ENCODE assay signal across 24 cellular contexts in the genomic region with DNA sequence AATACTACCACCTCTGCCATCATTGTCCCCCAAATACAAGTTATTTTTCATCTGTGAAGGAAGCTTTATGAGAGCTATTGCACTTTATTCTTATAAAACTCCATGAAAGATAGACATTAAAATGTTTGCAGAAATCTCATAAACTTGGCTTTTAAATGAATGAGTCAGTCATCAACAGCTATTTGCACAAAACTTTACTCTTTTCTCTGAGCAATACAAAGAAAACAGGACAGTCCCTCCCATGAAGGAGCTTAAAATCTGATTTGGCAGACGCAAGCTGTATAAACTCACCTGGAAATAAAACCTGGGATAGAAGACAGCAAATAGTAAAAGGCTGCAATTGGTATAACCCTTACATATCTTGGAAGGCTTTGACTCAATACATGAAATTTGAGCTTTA. TPM values are rescaled to one million over a fixed set of nuclear protein-coding genes. Genes with fewer than 3 reads are reported as not detected.
DNase-seq lines count a peak whose midpoint lies in the region; ATAC-seq, FAIRE-seq and TF ChIP-seq lines count a peak whose summit lies in the region.
"Had no signal": no experiment of that assay in that cellular context is flagged by ENCODE, and none has a peak within 500 bp of the region (broad histone marks: within the 10 kb centered on the region; RNA-seq: fewer than 3 reads in every experiment).

No MANE protein-coding gene starts in this region.

- H3K9me3 ChIP-seq in astrocyte (ENCODE audit: insufficient read depth, low read depth, low read length), result no peaks in the 10 kb centered on the region

- intact Hi-C loops in left colon (cut with DNase I, micrococcal nuclease), result loop anchor here in 1 of 2 donors (10.0 kb wide), 1 partner anchor 297 kb away; no protein-coding TSS in a partner anchor

- peaks cover 4% of the 10 kb centered on the region for H3K4me1 Mint-ChIP-seq in astrocyte (ENCODE audit: low read depth, unreplicated experiment)

- no peak overlapping the region for H3K27ac Mint-ChIP-seq in astrocyte (ENCODE audit: unreplicated experiment)
- H3K27ac Mint-ChIP-seq: HFFc6 had no signal

- ATAC-seq in left colon (peak; percentile 46), HG03045 (IDR thresholded peaks at IDR 0.05; ENCODE audit: unreplicated experiment) (no peak)

- no peak for TF ChIP-seq CTCF in astrocyte (IDR thresholded peaks at IDR 0.05; ENCODE audit: insufficient read depth, low read depth, low read length)

- no peak overlapping the region for H3K9ac ChIP-seq in astrocyte (ENCODE audit: low read length)
- H3K9ac ChIP-seq: KMS-11 had no signal

- H3K27me3 ChIP-seq in ACC112 (ENCODE audit: insufficient read depth, low read length) (no peaks in the 10 kb centered on the region), astrocyte (ENCODE audit: insufficient read depth, low read length) (no peaks in the 10 kb centered on the region)

- H3K4me3 ChIP-seq in ACC112 (ENCODE audit: low read depth, low read length) (no peak overlapping the region), astrocyte (ENCODE audit: insufficient read depth, low read depth, low read length) (no peak overlapping the region)

- DNase-seq in LHCN-M2 (ENCODE audit: low read depth) (peak; percentile 24), astrocyte (ENCODE audit: low read depth) (no peak), left colon (no peak), NCI-H345 (lab: John Stamatoyannopoulos, UW) (no peak), DMS153 treated with DMSO at 0.1 percent for 48 hours (lab: John Stamatoyannopoulos, UW; ENCODE audit: unreplicated experiment) (no peak)
- DNase-seq in stimulated activated CD4-positive, alpha-beta T cell treated with anti-CD3 and anti-CD28 coated beads, Interleukin-4, amount 100 ng/mL, for 4 hours, result no peak
- DNase-seq: H7; HFFc6; MM.1S; NCI-H1048; NCI-H1417 treated with DMSO at 0.1 percent for 48 hours; NCI-H187; NCI-H2227 treated with DMSO at 0.1 percent for 48 hours; NCI-H510A treated with DMSO at 0.1 percent for 48 hours; NCI-H748 treated with DMSO at 0.1 percent for 48 hours; NK-92 treated with Interleukin-12 subunit alpha and Interleukin-12 subunit beta, amount 100 ng/mL, for 24 hours; RPMI8226; SHP77 had no signal

- H4K20me1 ChIP-seq in astrocyte (ENCODE audit: insufficient read depth, low read length), result no peaks in the 10 kb centered on the region

- peaks cover 4% of the 10 kb centered on the region for H3K9me3 Mint-ChIP-seq in astrocyte (ENCODE audit: unreplicated experiment)
- H3K9me3 Mint-ChIP-seq: HFFc6 had no signal

- H3K36me3 Mint-ChIP-seq in astrocyte (ENCODE audit: low read depth, unreplicated experiment), result peaks cover 3% of the 10 kb centered on the region

- H3K27me3 Mint-ChIP-seq in astrocyte (ENCODE audit: low read depth, unreplicated experiment), result peaks cover 7% of the 10 kb centered on the region

- H3K4me1 ChIP-seq in ACC112 (ENCODE audit: control insufficient read depth, insufficient read depth, low read length, unreplicated experiment) (no peaks in the 10 kb centered on the region), astrocyte (ENCODE audit: insufficient read depth, low read length) (no peaks in the 10 kb centered on the region)

- H3K4me2 ChIP-seq in astrocyte (ENCODE audit: low read length), result no peak overlapping the region
- H3K4me2 ChIP-seq: KMS-11 had no signal

- no peak overlapping the region for H3K4me3 Mint-ChIP-seq in astrocyte (ENCODE audit: unreplicated experiment)
- H3K4me3 Mint-ChIP-seq: HFFc6 had no signal

- H3K27ac ChIP-seq in ACC112 (ENCODE audit: low read depth, low read length) (no peak overlapping the region), astrocyte (ENCODE audit: low read depth, low read length) (no peak overlapping the region)
- H3K27ac ChIP-seq: 22Rv1, KMS-11 had no signal

- H3K36me3 ChIP-seq in ACC112 (ENCODE audit: insufficient read depth, low read length) (no peaks in the 10 kb centered on the region), astrocyte (ENCODE audit: insufficient read depth, low read length) (no peaks in the 10 kb centered on the region)

- H3K79me2 ChIP-seq in ACC112 (ENCODE audit: control insufficient read depth, insufficient read depth, low read length, unreplicated experiment), result no peaks in the 10 kb centered on the region
- H3K79me2 ChIP-seq in astrocyte (ENCODE audit: insufficient read depth, low read length), result no peaks in the 10 kb centered on the region

- H2AFZ ChIP-seq in ACC112 (ENCODE audit: low read length, unreplicated experiment) (peak overlapping the region; percentile 60), astrocyte (ENCODE audit: low read depth, low read length) (peak overlapping the region; percentile 4)

- FAIRE-seq in astrocyte (lab: Jason Lieb, UNC), result no peak
- FAIRE-seq: D721Med, HTR-8/SVneo had no signal

RNA-seq across cellular contexts. Expression of gene RCBTB1, which starts 16.6 kb away (rescaled TPM):
- total RNA-seq in LHCN-M2 (2014; rRNA removed) (20.1 and 24.9 TPM in 2 replicates), astrocyte (16.1 and 16.3 TPM in 2 replicates), left colon (1 to 10 TPM; 7.1 to 8.8 TPM)
- 8.3 TPM for polyA plus RNA-seq in LHCN-M2 (2012)

RNA-seq across cellular contexts. Expression of gene ARL11, which starts 26.3 kb away (rescaled TPM):
- total RNA-seq in LHCN-M2 (2014; rRNA removed), result not detected in 2 replicates
- polyA plus RNA-seq in LHCN-M2 (2012), result not detected
- not detected in 2 replicates for total RNA-seq in astrocyte
- total RNA-seq in left colon, result 1 to 10 TPM; 1.7 TPM
- total RNA-seq: HFFc6 had no signal
